ENCODE assay signal across 20 cellular contexts in the genomic region with DNA sequence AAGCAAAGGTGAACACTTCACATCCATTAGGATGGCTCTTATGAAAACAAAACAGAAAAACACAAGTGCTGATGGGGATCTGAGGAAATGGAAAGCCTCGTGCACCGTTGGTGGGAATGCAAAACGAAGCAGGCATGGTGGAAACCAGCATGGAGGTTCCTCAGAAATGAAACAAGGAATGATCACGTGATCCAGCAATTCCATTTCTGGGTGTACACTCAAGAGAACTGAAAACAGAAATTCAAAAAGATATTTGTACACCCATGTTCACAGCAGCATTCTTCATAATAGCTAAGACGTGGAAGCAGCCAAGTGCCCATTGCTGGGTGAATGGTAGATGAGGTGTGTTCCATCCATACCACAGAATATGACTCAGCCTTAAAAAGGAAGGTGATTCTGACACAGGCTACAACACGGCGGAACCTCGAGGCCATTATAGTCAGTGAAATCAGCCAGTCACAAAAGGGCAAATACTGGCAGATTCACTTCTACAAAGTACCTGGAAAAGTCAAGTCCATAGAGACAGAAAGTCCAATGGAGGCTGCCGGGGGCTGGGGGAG.
DNase-seq lines count a peak whose midpoint lies in the region; ATAC-seq, FAIRE-seq and TF ChIP-seq lines count a peak whose summit lies in the region.
"Had no signal": no experiment of that assay in that cellular context is flagged by ENCODE, and none has a peak within 500 bp of the region (broad histone marks: within the 10 kb centered on the region; RNA-seq: fewer than 3 reads in every experiment).

No MANE protein-coding gene starts in this region.

- peaks cover 0 to 2% (median 0%) of the 10 kb centered on the region in 4 donors for H3K4me1 Mint-ChIP-seq in CD4-positive, CD25-positive, alpha-beta regulatory T cell
- H3K4me1 Mint-ChIP-seq: CD8-positive, alpha-beta memory T cell had no signal

- no peak for FAIRE-seq in kidney (lab: Jason Lieb, UNC)
- FAIRE-seq: D721Med, GM12892 had no signal

- H3K27ac ChIP-seq in CD4-positive, CD25-positive, alpha-beta regulatory T cell (ENCODE audit: insufficient read depth, low read length, poor library complexity, severe bottlenecking) = no peak overlapping the region
- no peak overlapping the region for H3K27ac ChIP-seq in mammary epithelial cell (ENCODE audit: insufficient read depth, low read depth, low read length)
- no peak overlapping the region for H3K27ac ChIP-seq in kidney (ENCODE audit: low read depth in 2 of 2, low read length in 2 of 2)
- H3K27ac ChIP-seq: PC-9 had no signal

- H3K4me1 ChIP-seq in CD4-positive, CD25-positive, alpha-beta regulatory T cell (ENCODE audit: control insufficient read depth, insufficient read depth, low read length, poor library complexity, severe bottlenecking) = no peaks in the 10 kb centered on the region
- peaks cover 15% of the 10 kb centered on the region for H3K4me1 ChIP-seq in mammary epithelial cell (ENCODE audit: insufficient read depth, low read length)
- H3K4me1 ChIP-seq in kidney (ENCODE audit: control insufficient read depth in 1 of 2, insufficient read depth in 1 of 2, low read depth in 1 of 2, low read length in 2 of 2) = no peaks in the 10 kb centered on the region

- in situ Hi-C loops in mammary epithelial cell (cut with MboI; ENCODE audit: low sequenced_read_pairs in 2 of 2) = no loop called here

- no peak for DNase-seq in CD4-positive, CD25-positive, alpha-beta regulatory T cell
- DNase-seq in HT1080 (ENCODE audit: low read depth) (peak; percentile 44), mammary epithelial cell (peak; percentile 73), kidney (peak; percentile 8), NCI-H524 (lab: John Stamatoyannopoulos, UW) (no peak), AG08395 (ENCODE audit: low spot score) (no peak), left cardiac atrium (no peak)
- no peak for DNase-seq in activated CD8-positive, alpha-beta memory T cell treated with anti-CD3 and anti-CD28 coated beads, Interleukin-2, amount 50 U/mL, for 4 hours
- DNase-seq: CD8-positive, alpha-beta memory T cell; GF-D8; MV-4-11; NCI-H1417 treated with DMSO at 0.1 percent for 48 hours; NCI-H1930; NCI-H2171 treated with DMSO at 0.1 percent for 48 hours; NCI-H446 treated with DMSO at 0.1 percent for 48 hours; NCI-H748 treated with DMSO at 0.1 percent for 48 hours had no signal

- peak overlapping the region in 2 of 3 donors; percentile 18 to 25 for H3K27ac Mint-ChIP-seq in CD4-positive, CD25-positive, alpha-beta regulatory T cell
- H3K27ac Mint-ChIP-seq: GM23338 had no signal

- H2AFZ ChIP-seq in mammary epithelial cell (ENCODE audit: low read depth, low read length) = no peak overlapping the region
- H2AFZ ChIP-seq: GM23338, PC-9 had no signal

- no peaks in the 10 kb centered on the region for H3K9me3 Mint-ChIP-seq in CD4-positive, CD25-positive, alpha-beta regulatory T cell
- H3K9me3 Mint-ChIP-seq: GM23338 had no signal

- BruUV-seq in mammary epithelial cell (replicated peaks; lab: Mats Ljungman, UMichigan) = no TSS peak

- H3K36me3 ChIP-seq in CD4-positive, CD25-positive, alpha-beta regulatory T cell (ENCODE audit: control insufficient read depth, insufficient read depth, low read length) = no peaks in the 10 kb centered on the region
- no peaks in the 10 kb centered on the region for H3K36me3 ChIP-seq in mammary epithelial cell (ENCODE audit: insufficient read depth, low read length)
- H3K36me3 ChIP-seq in kidney (ENCODE audit: control insufficient read depth in 1 of 2, insufficient read depth in 2 of 2, low read length in 2 of 2) = no peaks in the 10 kb centered on the region

- H3K4me3 ChIP-seq in CD4-positive, CD25-positive, alpha-beta regulatory T cell (ENCODE audit: low read depth, low read length) = no peak overlapping the region
- H3K4me3 ChIP-seq in mammary epithelial cell (replicated peaks in 1 of 3; ENCODE audit: insufficient read depth in 1 of 3, low read depth in 2 of 3, low read length in 3 of 3) (no peak overlapping the region), kidney (ENCODE audit: low read length in 2 of 2) (no peak overlapping the region)
- H3K4me3 ChIP-seq: GM23338, PC-9 had no signal

- 42% methylated on average over 9 of the region's 9 CpGs for WGBS in mammary epithelial cell (ENCODE audit: low coverage, missing lambda C conversion rate)

- no peaks in the 10 kb centered on the region for H3K9me3 ChIP-seq in CD4-positive, CD25-positive, alpha-beta regulatory T cell (ENCODE audit: control insufficient read depth in 2 of 2, low read length in 2 of 2)
- H3K9me3 ChIP-seq in mammary epithelial cell (replicated peaks; ENCODE audit: insufficient read depth, low read length) = no peaks in the 10 kb centered on the region
- no peaks in the 10 kb centered on the region for H3K9me3 ChIP-seq in kidney (ENCODE audit: control insufficient read depth in 1 of 2, low read length in 2 of 2)

- CTCF ChIA-PET in mammary epithelial cell (lab: Charles Lee; ENCODE audit: low non-redundant PET) = no interaction called here

- H3K79me2 ChIP-seq in mammary epithelial cell (ENCODE audit: insufficient read depth, low read length) = no peaks in the 10 kb centered on the region

- TF ChIP-seq CTCF in mammary epithelial cell (conservative IDR thresholded peaks at IDR 0.05 in 1 of 2, IDR thresholded peaks at IDR 0.05 in 1 of 2; ENCODE audit: extremely low read depth in 1 of 2, insufficient read depth in 1 of 2, low read depth in 1 of 2, low read length in 2 of 2) (no peak), kidney (IDR thresholded peaks at IDR 0.05; ENCODE audit: borderline replicate concordance, extremely low read depth, insufficient read depth) (no peak)

- no peak overlapping the region for H3K4me3 Mint-ChIP-seq in CD4-positive, CD25-positive, alpha-beta regulatory T cell
- H3K4me3 Mint-ChIP-seq: CD8-positive, alpha-beta memory T cell; GM23338 had no signal

- peak overlapping the region; percentile 2 for H3K4me2 ChIP-seq in mammary epithelial cell (ENCODE audit: insufficient read depth, low read depth, low read length)
- H3K4me2 ChIP-seq: GM23338, PC-9 had no signal

- H3K36me3 Mint-ChIP-seq in CD4-positive, CD25-positive, alpha-beta regulatory T cell = peaks cover 3% of the 10 kb centered on the region

- dilution Hi-C loops in mammary epithelial cell (cut with HindIII; ENCODE audit: low sequenced_read_pairs) = no loop called here

- intact Hi-C loops in mammary epithelial cell (cut with micrococcal nuclease) = loop anchor here (10.0 kb wide), 1 partner anchor 268 kb away; no protein-coding TSS in a partner anchor
- intact Hi-C loops in kidney (cut with DNase I) = no loop called here
- intact Hi-C loops in left cardiac atrium (cut with DNase I) = no loop called here

- ATAC-seq in CD4-positive, CD25-positive, alpha-beta regulatory T cell (ENCODE audit: low read depth in 2 of 2) = no peak
- no peak for ATAC-seq in left cardiac atrium
- ATAC-seq: GM23338 had no signal

- no peaks in the 10 kb centered on the region for H3K27me3 Mint-ChIP-seq in CD4-positive, CD25-positive, alpha-beta regulatory T cell

- H3K9ac ChIP-seq in mammary epithelial cell (ENCODE audit: insufficient read depth, low read length) (no peak overlapping the region), kidney (ENCODE audit: low read length in 2 of 2) (no peak overlapping the region)

- no peaks in the 10 kb centered on the region for H3K27me3 ChIP-seq in CD4-positive, CD25-positive, alpha-beta regulatory T cell (ENCODE audit: control insufficient read depth, insufficient read depth, low read length)
- H3K27me3 ChIP-seq in mammary epithelial cell (ENCODE audit: insufficient read depth, low read length) = peaks cover 14% of the 10 kb centered on the region

- no peaks in the 10 kb centered on the region for H4K20me1 ChIP-seq in mammary epithelial cell (ENCODE audit: insufficient read depth, low read length)

Comparison
In these comparisons a context has a peak if more than half of its experiments do, and no peak if none do; other contexts are left out.
1. DNase-seq: peak in HT1080 (single experiment), mammary epithelial cell (single experiment) and kidney (single experiment); none in CD4-positive, CD25-positive, alpha-beta regulatory T cell (0 of 3), NCI-H524 (0 of 2), AG08395 (single experiment), activated CD8-positive, alpha-beta memory T cell treated with anti-CD3 and anti-CD28 coated beads, Interleukin-2, amount 50 U/mL, for 4 hours (single experiment) and left cardiac atrium (single experiment).